ENCODE assay signal across 7 cellular contexts in genomic region chr6:104418839-104419238, GRCh38.
"Had no signal": no experiment of that assay in that cellular context is flagged by ENCODE, and none has a peak within 500 bp of the region (broad histone marks: within the 10 kb centered on the region; RNA-seq: fewer than 3 reads in every experiment).

No MANE protein-coding gene starts in this region.

- FAIRE-seq: G401.6, GM12878, GM12891, GM12892, GM18507, GM19239 had no signal

- DNase-seq: GF-D8 had no signal

- H3K4me3 ChIP-seq: GM12878 had no signal
